In genomic region chr1:96362623-96363022, GRCh38 we compare ENCODE assay signal across 8 cellular contexts.
DNase-seq lines count a peak whose midpoint lies in the region; ATAC-seq and TF ChIP-seq lines count a peak whose summit lies in the region.

No MANE protein-coding gene starts in this region.

- TF ChIP-seq CTCF in Peyer's patch (IDR thresholded peaks at IDR 0.05), result no peak

- H3K4me3 ChIP-seq in SJCRH30 (no peak overlapping the region), Peyer's patch (no peak overlapping the region)

- no peaks in the 10 kb centered on the region for H3K36me3 ChIP-seq in SJCRH30
- H3K36me3 ChIP-seq in Peyer's patch, result no peaks in the 10 kb centered on the region

- no peaks in the 10 kb centered on the region; the same call in 1 of the 2 replicates for H3K9me3 ChIP-seq in SJCRH30 (replicated peaks)
- no peaks in the 10 kb centered on the region for H3K9me3 ChIP-seq in Peyer's patch

- TF ChIP-seq POLR2A in Peyer's patch (IDR thresholded peaks at IDR 0.05), result no peak

- H3K27me3 ChIP-seq in SJCRH30 (no peaks in the 10 kb centered on the region), Peyer's patch (no peaks in the 10 kb centered on the region)

- peak; percentile 69 for ATAC-seq in HG02973 (IDR thresholded peaks at IDR 0.05; ENCODE audit: unreplicated experiment)
- ATAC-seq in HG03439 (IDR thresholded peaks at IDR 0.05; ENCODE audit: unreplicated experiment), result no peak
- no peak for ATAC-seq in HG03571 (IDR thresholded peaks at IDR 0.05; ENCODE audit: unreplicated experiment)

- H3K4me1 ChIP-seq in SJCRH30 (peaks cover 27% of the 10 kb centered on the region), Peyer's patch (no peaks in the 10 kb centered on the region)

- DNase-seq in GM03348 (ENCODE audit: low spot score) (peak; percentile 85), SJCRH30 (peak; percentile 19 to 66), hepatic stellate cell (ENCODE audit: low spot score) (peak; percentile 64), Peyer's patch (no peak), NCI-H146 treated with DMSO at 0.1 percent for 48 hours (lab: John Stamatoyannopoulos, UW; ENCODE audit: unreplicated experiment) (no peak)

- H3K27ac ChIP-seq in SJCRH30 (no peak overlapping the region), Peyer's patch (no peak overlapping the region)

Comparison
In these comparisons a context has a peak if more than half of its experiments do, and no peak if none do; other contexts are left out.
1. DNase-seq: peak in GM03348 (single experiment), SJCRH30 (2 of 2) and hepatic stellate cell (single experiment); none in Peyer's patch (0 of 3) and NCI-H146 treated with DMSO at 0.1 percent for 48 hours (single experiment).